ENCODE assay signal across 24 cellular contexts in genomic region chr15:100429116-100429728, GRCh38.
DNase-seq lines count a peak whose midpoint lies in the region; ATAC-seq, FAIRE-seq and TF ChIP-seq lines count a peak whose summit lies in the region.
"Had no signal": no experiment of that assay in that cellular context is flagged by ENCODE, and none has a peak within 500 bp of the region (broad histone marks: within the 10 kb centered on the region; RNA-seq: fewer than 3 reads in every experiment).

No MANE protein-coding gene starts in this region.

- no TSS peak for BruUV-seq in HepG2 (replicated peaks; lab: Mats Ljungman, UMichigan)

- TF ChIP-seq POLR2A in HepG2 (IDR thresholded peaks at IDR 0.05; ENCODE audit: insufficient read depth in 1 of 2, low read depth in 2 of 2, low read length in 2 of 2) (no peak), ovary (IDR thresholded peaks at IDR 0.05) (no peak)

- H3K27ac Mint-ChIP-seq in natural killer cell = no peak overlapping the region
- H3K27ac Mint-ChIP-seq: CD4-positive, alpha-beta memory T cell; GM23338 had no signal

- H3K9ac ChIP-seq in HepG2 (ENCODE audit: insufficient read depth, low read depth, low read length) = no peak overlapping the region
- H3K9ac ChIP-seq: BLaER1 had no signal

- H3K4me3 ChIP-seq in HepG2 (replicated peaks in 1 of 3; ENCODE audit: insufficient read depth in 1 of 3, low read depth in 2 of 3, low read length in 3 of 3) (no peak overlapping the region), ovary (no peak overlapping the region), coronary artery (no peak overlapping the region)
- H3K4me3 ChIP-seq: BLaER1, GM23338, Peyer's patch had no signal

- TF ChIP-seq CTCF in HepG2 (CRISPR knock-in tag; IDR thresholded peaks at IDR 0.05) = no peak
- no peak for TF ChIP-seq CTCF in ovary (IDR thresholded peaks at IDR 0.05)
- no peak for TF ChIP-seq CTCF in coronary artery (IDR thresholded peaks at IDR 0.05)
- TF ChIP-seq CTCF in natural killer cell (IDR thresholded peaks at IDR 0.05) = no peak

- peaks cover 2 to 4% of the 10 kb centered on the region in 2 donors for H3K9me3 Mint-ChIP-seq in natural killer cell

- CTCF ChIA-PET in HepG2 (lab: Yijun Ruan, JAX; ENCODE audit: low intra/inter-chr PET ratio, low total read pairs) = no interaction called here

- intact Hi-C loops in Right ventricle myocardium superior (cut with DNase I) (no loop called here), cardiac septum (cut with DNase I) (no loop called here), HepG2 (cut with micrococcal nuclease; ENCODE audit: unreplicated experiment) (no loop called here), ovary (cut with DNase I) (no loop called here), natural killer cell (cut with micrococcal nuclease) (no loop called here)

- no peaks in the 10 kb centered on the region for H4K20me1 ChIP-seq in HepG2 (ENCODE audit: insufficient read depth, low read length)
- H4K20me1 ChIP-seq: BLaER1 had no signal

- H2AFZ ChIP-seq in HepG2 (ENCODE audit: low read length) = no peak overlapping the region
- H2AFZ ChIP-seq: GM23338 had no signal

- H3K36me3 ChIP-seq in HepG2 (replicated peaks in 1 of 2; ENCODE audit: control insufficient read depth in 1 of 2, insufficient read depth in 2 of 2, low read length in 2 of 2) = no peaks in the 10 kb centered on the region
- H3K36me3 ChIP-seq in ovary = no peaks in the 10 kb centered on the region
- H3K36me3 ChIP-seq: BLaER1, Peyer's patch had no signal

- FAIRE-seq in HepG2 (lab: Jason Lieb, UNC) (no peak), urothelium cell line (lab: Jason Lieb, UNC) (no peak)
- FAIRE-seq: HTR-8/SVneo had no signal

- ATAC-seq in Right ventricle myocardium superior (ENCODE audit: poor library complexity) (peak; percentile 88), HepG2 (no peak), natural killer cell (no peak), HG02970 (IDR thresholded peaks at IDR 0.05; ENCODE audit: low FRiP score, unreplicated experiment) (no peak)
- ATAC-seq: GM23338 had no signal

- POLR2A ChIA-PET in HepG2 (lab: Yijun Ruan, JAX) = no interaction called here

- in situ Hi-C loops in HepG2 (cut with HindIII; ENCODE audit: extremely low pct_ligation_motif_present, low pct_unique_long_range_greater_than_20kb) = no loop called here

- H3K27ac ChIP-seq in HepG2 (ENCODE audit: extremely low read length, insufficient read depth, low read length) = no peak overlapping the region
- H3K27ac ChIP-seq in ovary = no peak overlapping the region
- H3K27ac ChIP-seq in coronary artery = no peak overlapping the region
- H3K27ac ChIP-seq: BLaER1, Peyer's patch had no signal

- no peak overlapping the region for H3K4me3 Mint-ChIP-seq in natural killer cell
- H3K4me3 Mint-ChIP-seq: CD4-positive, alpha-beta memory T cell; GM23338 had no signal

- no peak overlapping the region for H3K4me2 ChIP-seq in HepG2 (ENCODE audit: low read depth, low read length)
- H3K4me2 ChIP-seq: BLaER1, GM23338 had no signal

- no peaks in the 10 kb centered on the region for H3K4me1 Mint-ChIP-seq in natural killer cell
- H3K4me1 Mint-ChIP-seq: GM23338 had no signal

- no peaks in the 10 kb centered on the region; a peak in 2 of 5 replicates for H3K27me3 ChIP-seq in HepG2 (ENCODE audit: control insufficient read depth in 1 of 2, insufficient read depth in 2 of 2, low read length in 2 of 2)
- no peaks in the 10 kb centered on the region for H3K27me3 ChIP-seq in ovary
- H3K27me3 ChIP-seq: BLaER1, Peyer's patch had no signal

- peaks cover 5% of the 10 kb centered on the region for H3K36me3 Mint-ChIP-seq in natural killer cell

- TF ChIP-seq EP300 in HepG2 (IDR thresholded peaks at IDR 0.05; ENCODE audit: low read depth in 2 of 2, low read length in 2 of 2) (no peak), HepG2 (CRISPR knock-in tag; IDR thresholded peaks at IDR 0.05; ENCODE audit: borderline replicate concordance) (no peak), ovary (IDR thresholded peaks at IDR 0.05) (no peak)

- WGBS in HepG2 (ENCODE audit: low lambda C conversion rate) = 33% methylated on average over 8 of the region's 8 CpGs
- WGBS in ovary, 3 donors = 14 to 28% (median 15%) methylated on average over 8 of the region's 8 CpGs

- H3K4me1 ChIP-seq in HepG2 (ENCODE audit: insufficient read depth, low read length) (peaks cover under 1% of the 10 kb centered on the region; the same call in 1 of the 2 replicates), ovary (ENCODE audit: insufficient read depth) (no peaks in the 10 kb centered on the region)
- H3K4me1 ChIP-seq: BLaER1, Peyer's patch had no signal

- H3K9me3 ChIP-seq in HepG2 (ENCODE audit: low read length) (peaks cover 7% of the 10 kb centered on the region), ovary (no peaks in the 10 kb centered on the region)

- DNase-seq in Right ventricle myocardium superior = peak; percentile 62
- DNase-seq in cardiac septum (ENCODE audit: low spot score) = no peak
- DNase-seq in HepG2 (ENCODE audit: low spot score) = no peak
- DNase-seq in ovary = peak; percentile 22 to 60 (median 36)
- DNase-seq in coronary artery (ENCODE audit: low spot score) = no peak
- no peak for DNase-seq in natural killer cell
- DNase-seq in urothelium cell line (ENCODE audit: low spot score) = no peak
- DNase-seq: CD4-positive, alpha-beta memory T cell; DMS153; GDM1; HCEC 1CT; Kasumi-1; MM.1S; NCI-H1092; NCI-H1436 treated with DMSO at 0.1 percent for 48 hours; NCI-H2029 treated with DMSO at 0.1 percent for 48 hours; NCI-H2171 treated with DMSO at 0.1 percent for 48 hours; NCI-H446 treated with DMSO at 0.1 percent for 48 hours; NCI-H69; Peyer's patch had no signal

- H3K79me2 ChIP-seq in HepG2 (ENCODE audit: insufficient read depth, low read length) = no peaks in the 10 kb centered on the region

- H3K27me3 Mint-ChIP-seq in natural killer cell (ENCODE audit: low read depth in 2 of 2) = no peaks in the 10 kb centered on the region

- no peak for TF ChIP-seq RAD21 in HepG2 (CRISPR knock-in tag; IDR thresholded peaks at IDR 0.05)

TF ChIP-seq in HepG2, 621 proteins besides CTCF, POLR2A, EP300 and RAD21:
- TF ChIP-seq PCBP1 (IDR thresholded peaks at IDR 0.05; ENCODE audit: borderline replicate concordance, low read depth, low read length) = no peak
- peak; percentile 60 for TF ChIP-seq CEBPB (IDR thresholded peaks at IDR 0.05; ENCODE audit: borderline replicate concordance, low read depth, low read length)
TF ChIP-seq in HepG2: peak in this region for 1.

Comparison
In these comparisons a context has a peak if more than half of its experiments do, and no peak if none do; other contexts are left out.
1. DNase-seq: peak in Right ventricle myocardium superior (single experiment) and ovary (5 of 5); none in cardiac septum (single experiment), HepG2 (single experiment), coronary artery (single experiment), natural killer cell (single experiment) and urothelium cell line (single experiment).